Comparison of ENCODE assay signal across 15 cellular contexts in the genomic region with DNA sequence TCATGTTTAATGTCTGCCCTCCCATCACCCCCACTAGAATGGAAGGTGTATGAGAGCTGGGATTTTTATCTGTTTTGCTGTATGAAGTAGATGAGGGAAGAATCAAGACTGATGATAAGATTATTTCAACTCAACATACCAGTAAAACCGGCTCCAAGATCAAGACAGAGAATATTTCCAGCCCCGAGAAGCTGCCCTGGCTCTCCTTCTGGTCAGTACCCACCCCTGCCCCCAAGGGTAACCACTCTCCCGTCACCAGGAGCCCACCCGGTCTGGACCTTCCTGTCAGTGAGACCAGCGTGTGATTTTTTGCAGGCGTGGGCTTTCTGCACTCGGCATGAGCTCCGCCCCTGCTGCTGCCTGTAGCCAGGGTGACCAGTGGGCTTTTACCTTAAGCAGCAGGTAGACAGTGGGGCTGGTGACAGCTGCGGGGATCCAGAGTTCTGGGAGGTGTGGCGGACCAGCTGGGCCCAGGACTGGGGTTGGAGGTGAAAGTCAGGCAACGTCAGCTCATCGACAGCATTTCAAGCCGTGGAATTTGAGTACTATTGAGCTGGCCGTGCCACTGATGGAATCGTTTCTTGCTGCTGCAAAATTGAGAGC.
"Had no signal": no experiment of that assay in that cellular context is flagged by ENCODE, and none has a peak within 500 bp of the region (broad histone marks: within the 10 kb centered on the region; RNA-seq: fewer than 3 reads in every experiment).

No MANE protein-coding gene starts in this region.

- H3K36me3 Mint-ChIP-seq: immature natural killer cell had no signal

- ATAC-seq: activated T-cell treated with anti-CD3 and anti-CD28 coated beads, Interleukin-2, amount 50 U/mL, for 4 hours; foreskin keratinocyte; left colon had no signal

- H3K9me3 ChIP-seq: ascending aorta, right atrium auricular region, thyroid gland, vagina had no signal

- H3K4me3 Mint-ChIP-seq: activated T-cell treated with anti-CD3 and anti-CD28 coated beads, Interleukin-2, amount 50 U/mL, for 4 hours; immature natural killer cell; nephron progenitor cell had no signal

- H3K9me3 Mint-ChIP-seq: activated T-cell treated with anti-CD3 and anti-CD28 coated beads, Interleukin-2, amount 50 U/mL, for 4 hours; immature natural killer cell; nephron progenitor cell had no signal

- H3K27ac Mint-ChIP-seq: immature natural killer cell, nephron progenitor cell had no signal

- H3K27ac ChIP-seq: ascending aorta, foreskin keratinocyte, right atrium auricular region, thyroid gland, vagina had no signal

- DNase-seq: activated CD4-positive, alpha-beta T cell treated with anti-CD3 and anti-CD28 coated beads for 1 hour; activated CD4-positive, alpha-beta T cell treated with anti-CD3 and anti-CD28 coated beads, Interleukin-2, amount 50 U/mL, for 48 hours; activated gamma-delta T cell; activated T-cell treated with anti-CD3 and anti-CD28 coated beads, Interleukin-2, amount 50 U/mL, for 4 hours; foreskin keratinocyte; immature natural killer cell; left colon; nephron progenitor cell; stimulated activated CD4-positive, alpha-beta T cell treated with anti-CD3 and anti-CD28 coated beads, Interleukin-4, amount 100 ng/mL, for 4 hours; T-helper 2 cell; thyroid gland had no signal

- H3K36me3 ChIP-seq: ascending aorta, right atrium auricular region, thyroid gland, vagina had no signal

- H3K27me3 ChIP-seq: ascending aorta, foreskin keratinocyte, right atrium auricular region, thyroid gland, vagina had no signal

- H3K4me3 ChIP-seq: ascending aorta, right atrium auricular region, skin epidermis, thyroid gland, vagina had no signal
